8 cellular contexts compared by ENCODE assay signal in genomic region chr10:50624154-50624865, GRCh38. TPM values are rescaled to one million over a fixed set of nuclear protein-coding genes. Genes with fewer than 3 reads are reported as not detected.
DNase-seq lines count a peak whose midpoint lies in the region; ATAC-seq and TF ChIP-seq lines count a peak whose summit lies in the region.

No MANE protein-coding gene starts in this region.

- no peaks in the 10 kb centered on the region for H3K9me3 Mint-ChIP-seq in CD14-positive monocyte
- no peaks in the 10 kb centered on the region for H3K9me3 Mint-ChIP-seq in activated CD8-positive, alpha-beta T cell treated with anti-CD3 and anti-CD28 coated beads for 36 hours

- intact Hi-C loops in CD14-positive monocyte (cut with micrococcal nuclease) = loop anchor here in 1 of 2 donors (10.0 kb wide), 2 partner anchors 210 to 560 kb away; partner anchors contain the start of gene WASHC2A
- intact Hi-C loops in activated CD8-positive, alpha-beta T cell treated with anti-CD3 and anti-CD28 coated beads for 36 hours (cut with micrococcal nuclease) = loop anchor here (5.0 kb wide), 1 partner anchor 87 kb away; no protein-coding TSS in a partner anchor

- CTCF ChIA-PET in activated CD8-positive, alpha-beta T cell treated with anti-CD3 and anti-CD28 coated beads for 36 hours (lab: Charles Lee) = interaction anchor here (0.6 to 1.8 kb wide), 3 partner anchors 13 to 110 kb away, joined by 3 to 6 read pairs (median 3); no protein-coding TSS in a partner anchor

- no peak for TF ChIP-seq CTCF in CD14-positive monocyte (IDR thresholded peaks at IDR 0.05)
- TF ChIP-seq CTCF in activated CD8-positive, alpha-beta T cell treated with anti-CD3 and anti-CD28 coated beads for 36 hours (IDR thresholded peaks at IDR 0.05) = no peak

- peak; percentile 51 for ATAC-seq in GM19397 (IDR thresholded peaks at IDR 0.05; ENCODE audit: unreplicated experiment)
- peak; percentile 25 for ATAC-seq in HG03558 (IDR thresholded peaks at IDR 0.05; ENCODE audit: extremely low read depth, unreplicated experiment)
- peak; percentile 73 for ATAC-seq in activated CD8-positive, alpha-beta T cell treated with anti-CD3 and anti-CD28 coated beads for 36 hours

- H3K27me3 Mint-ChIP-seq in CD14-positive monocyte (ENCODE audit: low read depth in 3 of 3) = peaks cover 0 to 2% (median 0%) of the 10 kb centered on the region in 3 donors
- H3K27me3 Mint-ChIP-seq in activated CD8-positive, alpha-beta T cell treated with anti-CD3 and anti-CD28 coated beads for 36 hours = no peaks in the 10 kb centered on the region

- H3K4me1 Mint-ChIP-seq in CD14-positive monocyte = peaks cover 30% of the 10 kb centered on the region
- H3K4me1 Mint-ChIP-seq in activated CD8-positive, alpha-beta T cell treated with anti-CD3 and anti-CD28 coated beads for 36 hours (ENCODE audit: low read depth) = peaks cover 39% of the 10 kb centered on the region

- POLR2A ChIA-PET in activated CD8-positive, alpha-beta T cell treated with anti-CD3 and anti-CD28 coated beads for 36 hours (lab: Charles Lee) = interaction anchor here (0.8 to 4.3 kb wide), 7 partner anchors 10 to 404 kb away, joined by 3 to 20 read pairs (median 3); no protein-coding TSS in a partner anchor

- H3K4me3 Mint-ChIP-seq in CD14-positive monocyte = peak overlapping the region; percentile 93 to 97
- H3K4me3 Mint-ChIP-seq in activated CD8-positive, alpha-beta T cell treated with anti-CD3 and anti-CD28 coated beads for 36 hours = peak overlapping the region; percentile 89

- DNase-seq in CD14-positive monocyte (ENCODE audit: low spot score) (peak; percentile 94), NCI-H82 (lab: John Stamatoyannopoulos, UW) (peak; percentile 92), ecto neural progenitor cell (ENCODE audit: low spot score) (peak; percentile 98), lung microvascular endothelial cell (ENCODE audit: low read depth in 2 of 2) (peak; percentile 97 to 98)
- DNase-seq in activated CD8-positive, alpha-beta T cell treated with anti-CD3 and anti-CD28 coated beads for 36 hours = peak; percentile 95
- DNase-seq in stimulated activated CD4-positive, alpha-beta T cell treated with anti-CD3 and anti-CD28 coated beads, TNF-alpha, amount 100 ng/mL, for 24 hours (ENCODE audit: low read depth in 3 of 3) = peak; percentile 92 to 95 (median 93)

- peaks cover 2 to 16% of the 10 kb centered on the region in 2 donors for H3K36me3 Mint-ChIP-seq in CD14-positive monocyte
- peaks cover 7% of the 10 kb centered on the region for H3K36me3 Mint-ChIP-seq in activated CD8-positive, alpha-beta T cell treated with anti-CD3 and anti-CD28 coated beads for 36 hours (ENCODE audit: low read depth)

- peak overlapping the region; percentile 98 to 99 (median 98) for H3K27ac Mint-ChIP-seq in CD14-positive monocyte
- peak overlapping the region; percentile 95 for H3K27ac Mint-ChIP-seq in activated CD8-positive, alpha-beta T cell treated with anti-CD3 and anti-CD28 coated beads for 36 hours

RNA-seq across cellular contexts. Expression of gene SGMS1, which starts 0.6 kb away (rescaled TPM):
- 10 to 100 TPM; 19.5 to 20.4 TPM for polyA plus RNA-seq in CD14-positive monocyte
- total RNA-seq in activated CD8-positive, alpha-beta T cell treated with anti-CD3 and anti-CD28 coated beads for 36 hours = 10 to 100 TPM in 1 of 2 experiments, 1 to 10 TPM in 1; 9.0 to 10.6 TPM
- 32.3 and 76.2 TPM in 2 replicates for total RNA-seq in lung microvascular endothelial cell

Comparison
In these comparisons a context has a peak if more than half of its experiments do, and no peak if none do; other contexts are left out.
1. Peak in every context shown above with its lines: DNase-seq and ATAC-seq.